ENCODE assay signal across 10 cellular contexts in genomic region chr6:15384901-15385300, GRCh38.
A peak's percentile ranks its signal among the peaks of the same experiment; 100 is the strongest.
DNase-seq lines count a peak whose midpoint lies in the region; ATAC-seq, FAIRE-seq and TF ChIP-seq lines count a peak whose summit lies in the region.
"Had no signal": no experiment of that assay in that cellular context is flagged by ENCODE, and none has a peak within 500 bp of the region (broad histone marks: within the 10 kb centered on the region; RNA-seq: fewer than 3 reads in every experiment).

No MANE protein-coding gene starts in this region.

- TF ChIP-seq POLR2A in GM12892 (IDR thresholded peaks at IDR 0.05; ENCODE audit: low read depth, low read length), result no peak

- ATAC-seq in GM18907 (IDR thresholded peaks at IDR 0.05; ENCODE audit: unreplicated experiment) (peak; percentile 49), foreskin keratinocyte (peak; percentile 53)
- ATAC-seq: Right ventricle myocardium inferior had no signal

- no peaks in the 10 kb centered on the region for H3K27me3 ChIP-seq in foreskin keratinocyte

- intact Hi-C loops in posterior vena cava (cut with DNase I), result no loop called here

- H3K4me1 ChIP-seq in foreskin keratinocyte, result peaks cover 18% of the 10 kb centered on the region

- no peak overlapping the region for H3K27ac ChIP-seq in foreskin keratinocyte

- no peak for TF ChIP-seq CTCF in foreskin keratinocyte (conservative IDR thresholded peaks at IDR 0.05)

- DNase-seq in Ammon's horn (ENCODE audit: low spot score), result peak; percentile 41
- DNase-seq in NCI-H1048 (lab: John Stamatoyannopoulos, UW), result peak; percentile 71
- DNase-seq in foreskin keratinocyte, result no peak
- no peak for DNase-seq in GM12892 (ENCODE audit: insufficient read length)
- DNase-seq in NK-92 treated with Interleukin-12 subunit alpha and Interleukin-12 subunit beta, amount 100 ng/mL, for 24 hours (lab: John Stamatoyannopoulos, UW), result no peak
- no peak for DNase-seq in inferior parietal cortex (ENCODE audit: extremely low spot score)
- no peak for DNase-seq in posterior vena cava (ENCODE audit: low spot score)
- DNase-seq: stimulated activated CD4-positive, alpha-beta T cell treated with anti-CD3 and anti-CD28 coated beads, Interleukin-1b, Interleukin-23, amount 100 ng/mL, for 48 hours had no signal

- no peak for FAIRE-seq in GM12892 (lab: Jason Lieb, UNC)

Comparison
In these comparisons a context has a peak if more than half of its experiments do, and no peak if none do; other contexts are left out.
1. DNase-seq: peak in Ammon's horn (single experiment) and NCI-H1048 (single experiment); none in foreskin keratinocyte (0 of 2), GM12892 (single experiment), NK-92 treated with Interleukin-12 subunit alpha and Interleukin-12 subunit beta, amount 100 ng/mL, for 24 hours (single experiment), inferior parietal cortex (single experiment) and posterior vena cava (single experiment).